1 cellular context compared by ENCODE assay signal in the genomic region with DNA sequence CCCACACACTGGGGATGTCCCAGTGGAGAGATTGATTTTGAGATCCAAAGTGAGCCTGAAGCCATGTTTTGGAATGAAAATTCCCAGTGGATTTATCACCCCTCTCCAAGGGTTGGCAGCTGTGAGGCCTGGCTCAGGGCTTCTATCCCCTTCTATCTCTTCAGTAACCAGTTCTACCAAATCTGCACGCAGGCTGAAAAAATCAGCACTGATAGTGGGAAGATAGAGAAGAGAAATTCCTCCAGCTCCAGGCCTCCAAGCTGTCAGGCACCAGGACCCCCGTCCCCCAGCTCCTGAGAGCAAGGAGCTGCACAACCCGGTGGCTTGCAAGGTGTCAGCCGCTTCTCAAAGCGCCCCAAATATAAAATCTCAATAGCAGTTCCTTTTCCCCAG.
A peak's percentile ranks its signal among the peaks of the same experiment; 100 is the strongest.
TF ChIP-seq lines count a peak whose summit lies in the region.

No MANE protein-coding gene starts in this region.

TF ChIP-seq in HepG2, 621 proteins besides CTCF, POLR2A, EP300 and RAD21:
- TF ChIP-seq ZNF879 (CRISPR knock-in tag; IDR thresholded peaks at IDR 0.05) (0 out of 2 replicates have a peak, but pooled peaks have one; percentile 14), RFXANK (CRISPR knock-in tag; IDR thresholded peaks at IDR 0.05) (no peak), BRCA1 (CRISPR knock-in tag; IDR thresholded peaks at IDR 0.05) (0 out of 2 replicates have a peak, but pooled peaks have one; percentile 3)
